In the genomic region with DNA sequence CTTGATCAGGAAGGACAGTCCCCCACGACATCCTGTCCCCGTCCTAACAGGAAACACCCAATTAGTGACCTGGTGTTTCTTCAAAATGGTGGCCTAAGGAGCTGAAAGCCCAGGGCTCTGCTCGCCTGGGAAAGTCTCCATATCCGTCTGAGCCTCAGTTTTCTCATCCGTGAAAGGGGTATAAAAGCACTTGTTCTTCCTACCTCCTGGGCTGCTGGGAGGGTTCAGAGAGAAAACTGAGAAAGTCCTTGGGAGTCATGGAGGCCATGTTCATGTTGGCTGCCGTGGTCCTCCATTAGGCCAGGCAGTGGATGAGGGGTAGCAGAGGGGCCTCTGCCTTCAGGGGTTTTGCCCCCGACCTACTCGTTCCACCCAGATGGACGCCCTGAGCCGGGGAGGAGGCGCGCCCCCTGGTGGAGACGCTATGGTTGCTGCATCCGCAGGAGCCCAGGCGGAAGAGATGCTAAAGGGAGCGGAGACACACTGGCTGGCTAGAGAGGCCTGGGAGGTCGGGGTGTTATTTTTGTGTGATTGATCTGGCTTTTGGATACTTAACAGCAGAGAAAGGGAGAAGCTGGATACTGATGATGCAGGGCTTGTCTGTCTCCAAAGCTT, we compare ENCODE assay signal across 9 cellular contexts.
A peak's percentile ranks its signal among the peaks of the same experiment; 100 is the strongest.
DNase-seq lines count a peak whose midpoint lies in the region; ATAC-seq, FAIRE-seq and TF ChIP-seq lines count a peak whose summit lies in the region.
"Had no signal": no experiment of that assay in that cellular context is flagged by ENCODE, and none has a peak within 500 bp of the region (broad histone marks: within the 10 kb centered on the region; RNA-seq: fewer than 3 reads in every experiment).

No MANE protein-coding gene starts in this region.

- no peaks in the 10 kb centered on the region for H3K9me3 Mint-ChIP-seq in neural crest cell

- intact Hi-C loops in colonic mucosa (cut with DNase I): loop anchor here (5.0 kb wide), 1 partner anchor 151 kb away; no protein-coding TSS in a partner anchor

- H3K36me3 ChIP-seq in colonic mucosa: no peaks in the 10 kb centered on the region

- no peak overlapping the region for H3K9ac ChIP-seq in colonic mucosa (ENCODE audit: low read depth in 2 of 2, low read length in 2 of 2)

- H3K27me3 ChIP-seq in colonic mucosa: no peaks in the 10 kb centered on the region

- H3K27ac ChIP-seq in colonic mucosa: no peak overlapping the region
- H3K27ac ChIP-seq: SK-N-MC had no signal

- no peaks in the 10 kb centered on the region for H3K4me1 ChIP-seq in colonic mucosa

- H3K36me3 Mint-ChIP-seq in neural crest cell (ENCODE audit: low read depth): no peaks in the 10 kb centered on the region

- no peak overlapping the region for H3K4me3 ChIP-seq in colonic mucosa
- H3K4me3 ChIP-seq: SK-N-MC had no signal

- peak; percentile 70 for DNase-seq in activated CD4-positive, CD25-positive, alpha-beta regulatory T cell treated with anti-CD3 and anti-CD28 coated beads, Interleukin-2, amount 50 U/mL, for 72 hours
- no peak for DNase-seq in colonic mucosa
- peak; percentile 55 for DNase-seq in neural crest cell (ENCODE audit: low read depth, low spot score)
- peak; percentile 53 for DNase-seq in urothelium cell line (ENCODE audit: low spot score)
- DNase-seq in cortex of kidney (lab: John Stamatoyannopoulos, UW): no peak
- DNase-seq in NCI-H1436 (lab: John Stamatoyannopoulos, UW): no peak
- no peak for DNase-seq in NCI-H1105 treated with DMSO at 0.1 percent for 48 hours (lab: John Stamatoyannopoulos, UW)

- no peak for FAIRE-seq in urothelium cell line (lab: Jason Lieb, UNC)

- ATAC-seq in GM21360 (IDR thresholded peaks at IDR 0.05; ENCODE audit: unreplicated experiment): peak; percentile 52

- TF ChIP-seq CTCF in colonic mucosa (IDR thresholded peaks at IDR 0.05): peak; percentile 21
- TF ChIP-seq CTCF in neural crest cell (conservative IDR thresholded peaks at IDR 0.05): peak; percentile 69

- peaks cover 2% of the 10 kb centered on the region for H3K4me1 Mint-ChIP-seq in neural crest cell

- no peak overlapping the region for H3K4me3 Mint-ChIP-seq in neural crest cell

- no peak overlapping the region for H3K27ac Mint-ChIP-seq in neural crest cell (ENCODE audit: unreplicated experiment)

- no peaks in the 10 kb centered on the region for H3K9me3 ChIP-seq in colonic mucosa

- no peaks in the 10 kb centered on the region for H3K27me3 Mint-ChIP-seq in neural crest cell (ENCODE audit: low read depth)

Comparison
In these comparisons a context has a peak if more than half of its experiments do, and no peak if none do; other contexts are left out.
1. DNase-seq: peak in activated CD4-positive, CD25-positive, alpha-beta regulatory T cell treated with anti-CD3 and anti-CD28 coated beads, Interleukin-2, amount 50 U/mL, for 72 hours (single experiment), neural crest cell (single experiment) and urothelium cell line (single experiment); none in colonic mucosa (single experiment), cortex of kidney (single experiment), NCI-H1436 (single experiment) and NCI-H1105 treated with DMSO at 0.1 percent for 48 hours (single experiment).